Comparison of ENCODE assay signal across 1 cellular context in the genomic region with DNA sequence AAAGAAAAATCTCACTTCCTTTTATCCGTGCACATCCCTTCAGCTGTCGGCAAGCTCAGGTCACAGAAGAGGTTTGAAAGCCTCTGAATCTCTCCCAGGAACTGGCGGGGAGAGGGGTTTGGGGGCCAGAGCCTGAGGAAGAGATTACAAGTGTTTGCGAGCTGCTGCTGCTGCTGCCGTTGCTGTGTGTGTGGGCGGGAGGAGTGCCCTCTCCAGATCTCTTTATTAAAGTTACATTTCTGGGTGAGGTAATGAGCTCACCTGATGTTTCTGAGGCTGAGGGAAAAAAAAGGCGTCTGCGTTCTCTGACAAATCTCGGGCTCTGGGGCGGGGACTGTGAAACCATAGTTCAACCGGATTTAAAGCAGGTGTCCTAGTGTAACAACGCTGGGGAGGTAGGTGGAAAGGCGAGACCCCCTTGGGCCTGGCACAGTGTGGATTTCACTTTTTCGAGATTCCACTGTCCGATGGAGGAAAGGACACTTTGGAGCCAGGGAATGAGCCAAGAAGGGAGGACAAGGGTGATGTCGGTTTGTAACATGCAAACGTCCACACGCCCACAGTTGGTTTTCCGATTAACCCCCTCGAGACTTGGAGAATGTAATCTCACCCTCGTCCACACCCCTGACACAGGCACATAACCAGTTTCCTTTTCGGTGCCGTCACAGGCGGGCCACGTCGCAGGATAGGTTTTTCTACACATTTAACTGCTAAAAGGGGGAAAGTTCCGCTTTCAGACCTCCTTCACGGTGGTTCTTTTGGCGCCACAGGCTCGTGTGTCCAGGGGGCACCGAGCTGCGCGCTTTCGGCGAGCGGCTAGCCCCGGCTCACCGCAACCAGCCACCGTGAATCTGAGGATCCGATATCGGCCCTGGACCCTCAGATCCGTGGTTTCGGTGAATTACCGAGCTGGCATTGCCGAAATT.
TF ChIP-seq lines count a peak whose summit lies in the region.

No MANE protein-coding gene starts in this region.

TF ChIP-seq in GM23338, 12 proteins besides CTCF, POLR2A, EP300 and RAD21 (continued from another document):
- TF ChIP-seq, protein P1, sequence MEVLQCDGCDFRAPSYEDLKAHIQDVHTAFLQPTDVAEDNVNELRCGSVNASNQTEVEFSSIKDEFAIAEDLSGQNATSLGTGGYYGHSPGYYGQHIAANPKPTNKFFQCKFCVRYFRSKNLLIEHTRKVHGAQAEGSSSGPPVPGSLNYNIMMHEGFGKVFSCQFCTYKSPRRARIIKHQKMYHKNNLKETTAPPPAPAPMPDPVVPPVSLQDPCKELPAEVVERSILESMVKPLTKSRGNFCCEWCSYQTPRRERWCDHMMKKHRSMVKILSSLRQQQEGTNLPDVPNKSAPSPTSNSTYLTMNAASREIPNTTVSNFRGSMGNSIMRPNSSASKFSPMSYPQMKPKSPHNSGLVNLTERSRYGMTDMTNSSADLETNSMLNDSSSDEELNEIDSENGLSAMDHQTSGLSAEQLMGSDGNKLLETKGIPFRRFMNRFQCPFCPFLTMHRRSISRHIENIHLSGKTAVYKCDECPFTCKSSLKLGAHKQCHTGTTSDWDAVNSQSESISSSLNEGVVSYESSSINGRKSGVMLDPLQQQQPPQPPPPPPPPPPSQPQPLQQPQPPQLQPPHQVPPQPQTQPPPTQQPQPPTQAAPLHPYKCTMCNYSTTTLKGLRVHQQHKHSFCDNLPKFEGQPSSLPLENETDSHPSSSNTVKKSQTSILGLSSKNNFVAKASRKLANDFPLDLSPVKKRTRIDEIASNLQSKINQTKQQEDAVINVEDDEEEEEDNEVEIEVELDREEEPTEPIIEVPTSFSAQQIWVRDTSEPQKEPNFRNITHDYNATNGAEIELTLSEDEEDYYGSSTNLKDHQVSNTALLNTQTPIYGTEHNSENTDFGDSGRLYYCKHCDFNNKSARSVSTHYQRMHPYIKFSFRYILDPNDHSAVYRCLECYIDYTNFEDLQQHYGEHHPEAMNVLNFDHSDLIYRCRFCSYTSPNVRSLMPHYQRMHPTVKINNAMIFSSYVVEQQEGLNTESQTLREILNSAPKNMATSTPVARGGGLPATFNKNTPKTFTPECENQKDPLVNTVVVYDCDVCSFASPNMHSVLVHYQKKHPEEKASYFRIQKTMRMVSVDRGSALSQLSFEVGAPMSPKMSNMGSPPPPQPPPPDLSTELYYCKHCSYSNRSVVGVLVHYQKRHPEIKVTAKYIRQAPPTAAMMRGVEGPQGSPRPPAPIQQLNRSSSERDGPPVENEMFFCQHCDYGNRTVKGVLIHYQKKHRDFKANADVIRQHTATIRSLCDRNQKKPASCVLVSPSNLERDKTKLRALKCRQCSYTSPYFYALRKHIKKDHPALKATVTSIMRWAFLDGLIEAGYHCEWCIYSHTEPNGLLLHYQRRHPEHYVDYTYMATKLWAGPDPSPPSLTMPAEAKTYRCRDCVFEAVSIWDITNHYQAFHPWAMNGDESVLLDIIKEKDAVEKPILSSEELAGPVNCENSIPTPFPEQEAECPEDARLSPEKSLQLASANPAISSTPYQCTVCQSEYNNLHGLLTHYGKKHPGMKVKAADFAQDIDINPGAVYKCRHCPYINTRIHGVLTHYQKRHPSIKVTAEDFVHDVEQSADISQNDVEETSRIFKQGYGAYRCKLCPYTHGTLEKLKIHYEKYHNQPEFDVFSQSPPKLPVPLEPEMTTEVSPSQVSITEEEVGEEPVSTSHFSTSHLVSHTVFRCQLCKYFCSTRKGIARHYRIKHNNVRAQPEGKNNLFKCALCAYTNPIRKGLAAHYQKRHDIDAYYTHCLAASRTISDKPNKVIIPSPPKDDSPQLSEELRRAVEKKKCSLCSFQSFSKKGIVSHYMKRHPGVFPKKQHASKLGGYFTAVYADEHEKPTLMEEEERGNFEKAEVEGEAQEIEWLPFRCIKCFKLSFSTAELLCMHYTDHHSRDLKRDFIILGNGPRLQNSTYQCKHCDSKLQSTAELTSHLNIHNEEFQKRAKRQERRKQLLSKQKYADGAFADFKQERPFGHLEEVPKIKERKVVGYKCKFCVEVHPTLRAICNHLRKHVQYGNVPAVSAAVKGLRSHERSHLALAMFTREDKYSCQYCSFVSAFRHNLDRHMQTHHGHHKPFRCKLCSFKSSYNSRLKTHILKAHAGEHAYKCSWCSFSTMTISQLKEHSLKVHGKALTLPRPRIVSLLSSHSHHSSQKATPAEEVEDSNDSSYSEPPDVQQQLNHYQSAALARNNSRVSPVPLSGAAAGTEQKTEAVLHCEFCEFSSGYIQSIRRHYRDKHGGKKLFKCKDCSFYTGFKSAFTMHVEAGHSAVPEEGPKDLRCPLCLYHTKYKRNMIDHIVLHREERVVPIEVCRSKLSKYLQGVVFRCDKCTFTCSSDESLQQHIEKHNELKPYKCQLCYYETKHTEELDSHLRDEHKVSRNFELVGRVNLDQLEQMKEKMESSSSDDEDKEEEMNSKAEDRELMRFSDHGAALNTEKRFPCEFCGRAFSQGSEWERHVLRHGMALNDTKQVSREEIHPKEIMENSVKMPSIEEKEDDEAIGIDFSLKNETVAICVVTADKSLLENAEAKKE (CRISPR knock-in tag; IDR thresholded peaks at IDR 0.05), result no peak
- TF ChIP-seq EZH2 (IDR thresholded peaks at IDR 0.05; ENCODE audit: low read depth, unreplicated experiment) (no peak), POLR2AphosphoS5 (IDR thresholded peaks at IDR 0.05; ENCODE audit: low read depth) (no peak), NANOG (IDR thresholded peaks at IDR 0.05; ENCODE audit: borderline replicate concordance) (no peak), ZNF114 (CRISPR knock-in tag; IDR thresholded peaks at IDR 0.05) (no peak), ZNF331 (CRISPR knock-in tag; IDR thresholded peaks at IDR 0.05; ENCODE audit: low read depth) (no peak), STAT1 (IDR thresholded peaks at IDR 0.05; ENCODE audit: unreplicated experiment) (no peak), JUNB (IDR thresholded peaks at IDR 0.05; ENCODE audit: unreplicated experiment) (no peak), CREB1 (CRISPR knock-in tag; IDR thresholded peaks at IDR 0.05; ENCODE audit: low read depth) (no peak)
- TF ChIP-seq, protein P2, sequence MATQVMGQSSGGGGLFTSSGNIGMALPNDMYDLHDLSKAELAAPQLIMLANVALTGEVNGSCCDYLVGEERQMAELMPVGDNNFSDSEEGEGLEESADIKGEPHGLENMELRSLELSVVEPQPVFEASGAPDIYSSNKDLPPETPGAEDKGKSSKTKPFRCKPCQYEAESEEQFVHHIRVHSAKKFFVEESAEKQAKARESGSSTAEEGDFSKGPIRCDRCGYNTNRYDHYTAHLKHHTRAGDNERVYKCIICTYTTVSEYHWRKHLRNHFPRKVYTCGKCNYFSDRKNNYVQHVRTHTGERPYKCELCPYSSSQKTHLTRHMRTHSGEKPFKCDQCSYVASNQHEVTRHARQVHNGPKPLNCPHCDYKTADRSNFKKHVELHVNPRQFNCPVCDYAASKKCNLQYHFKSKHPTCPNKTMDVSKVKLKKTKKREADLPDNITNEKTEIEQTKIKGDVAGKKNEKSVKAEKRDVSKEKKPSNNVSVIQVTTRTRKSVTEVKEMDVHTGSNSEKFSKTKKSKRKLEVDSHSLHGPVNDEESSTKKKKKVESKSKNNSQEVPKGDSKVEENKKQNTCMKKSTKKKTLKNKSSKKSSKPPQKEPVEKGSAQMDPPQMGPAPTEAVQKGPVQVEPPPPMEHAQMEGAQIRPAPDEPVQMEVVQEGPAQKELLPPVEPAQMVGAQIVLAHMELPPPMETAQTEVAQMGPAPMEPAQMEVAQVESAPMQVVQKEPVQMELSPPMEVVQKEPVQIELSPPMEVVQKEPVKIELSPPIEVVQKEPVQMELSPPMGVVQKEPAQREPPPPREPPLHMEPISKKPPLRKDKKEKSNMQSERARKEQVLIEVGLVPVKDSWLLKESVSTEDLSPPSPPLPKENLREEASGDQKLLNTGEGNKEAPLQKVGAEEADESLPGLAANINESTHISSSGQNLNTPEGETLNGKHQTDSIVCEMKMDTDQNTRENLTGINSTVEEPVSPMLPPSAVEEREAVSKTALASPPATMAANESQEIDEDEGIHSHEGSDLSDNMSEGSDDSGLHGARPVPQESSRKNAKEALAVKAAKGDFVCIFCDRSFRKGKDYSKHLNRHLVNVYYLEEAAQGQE (IDR thresholded peaks at IDR 0.05; ENCODE audit: unreplicated experiment), result no peak
